Comparison of ENCODE assay signal across 27 cellular contexts in genomic region chr4:156456830-156457229, GRCh38.
"Had no signal": no experiment of that assay in that cellular context is flagged by ENCODE, and none has a peak within 500 bp of the region (broad histone marks: within the 10 kb centered on the region; RNA-seq: fewer than 3 reads in every experiment).

No MANE protein-coding gene starts in this region.

- ATAC-seq: stimulated activated effector memory CD8-positive, alpha-beta T cell treated with anti-CD3 and anti-CD28 coated beads, Interleukin-12 subunit alpha, Interleukin-12 subunit beta, amount 100 ng/mL, for 72 hours; stimulated activated memory B cell treated with anti-CD40 and anti-IgM and Interleukin-4, amounts not matched to agents 10 μg/mL and 1 μg/mL and 100 μg/mL, for 72 hours; stimulated activated naive B cell treated with anti-CD40 and anti-IgM and Interleukin-4, amounts not matched to agents 10 μg/mL and 1 μg/mL and 100 μg/mL, for 72 hours; stimulated activated naive CD8-positive, alpha-beta T cell treated with anti-CD3 and anti-CD28 coated beads, Interleukin-15, amount 100 ng/mL, for 72 hours; stimulated activated naive CD8-positive, alpha-beta T cell treated with anti-CD3 and anti-CD28 coated beads, Interleukin-15, Interleukin-2, amounts not matched to agents 100 U/mL and 50 U/mL, for 24 hours; upper lobe of right lung had no signal

- H3K4me1 ChIP-seq: stomach, suprapubic skin, testis, thyroid gland, tibial artery, tibial nerve, transverse colon, upper lobe of left lung, upper lobe of right lung, uterus, vagina had no signal

- FAIRE-seq: urothelium cell line had no signal

- H3K27ac ChIP-seq: stomach, suprapubic skin, testis, thoracic aorta, thyroid gland, tibial artery, tibial nerve, transverse colon, upper lobe of left lung, upper lobe of right lung, uterus, vagina had no signal

- H3K4me3 ChIP-seq: stomach, suprapubic skin, testis, thoracic aorta, thyroid gland, tibial artery, tibial nerve, transverse colon, upper lobe of left lung, upper lobe of right lung, uterus, vagina had no signal

- H3K9me3 ChIP-seq: stomach, suprapubic skin, testis, thoracic aorta, thyroid gland, tibial artery, tibial nerve, transverse colon, upper lobe of left lung, upper lobe of right lung, uterus, vagina had no signal

- H3K27me3 ChIP-seq: stomach, suprapubic skin, testis, thyroid gland, tibial artery, tibial nerve, transverse colon, upper lobe of left lung, upper lobe of right lung, uterus, vagina had no signal

- H3K36me3 ChIP-seq: stomach, suprapubic skin, thoracic aorta, thyroid gland, tibial artery, tibial nerve, transverse colon, upper lobe of left lung, upper lobe of right lung, uterus, vagina had no signal

- DNase-seq: stimulated activated CD4-positive, alpha-beta T cell treated with anti-CD3 and anti-CD28 coated beads, Interleukin-2, amount 100 ng/mL, for 48 hours; stimulated activated CD4-positive, alpha-beta T cell treated with anti-CD3 and anti-CD28 coated beads, Interleukin-4, amount 100 ng/mL, for 1 hour; stimulated activated CD4-positive, alpha-beta T cell treated with anti-CD3 and anti-CD28 coated beads, Interleukin-4, amount 100 ng/mL, for 24 hours; stimulated activated CD4-positive, alpha-beta T cell treated with anti-CD3 and anti-CD28 coated beads, Interleukin-4, amount 100 ng/mL, for 4 hours; stimulated activated CD8-positive, alpha-beta memory T cell treated with anti-CD3 and anti-CD28 coated beads, Interleukin-4, amount 100 ng/mL, for 48 hours; stimulated activated naive B cell treated with anti-CD40 and anti-IgM and Interleukin-4, amounts not matched to agents 10 μg/mL and 1 μg/mL and 100 μg/mL, for 72 hours; stimulated activated naive CD4-positive, alpha-beta T cell; stimulated activated naive CD4-positive, alpha-beta T cell treated with Interleukin-2 at 50 U/mL for 16 hours; stimulated activated naive CD8-positive, alpha-beta T cell treated with anti-CD3 and anti-CD28 coated beads, Interleukin-15, amount 100 ng/mL, for 72 hours; stimulated activated naive CD8-positive, alpha-beta T cell treated with anti-CD3 and anti-CD28 coated beads, Interleukin-15, Interleukin-2, amounts not matched to agents 100 U/mL and 50 U/mL, for 24 hours; stomach; substantia nigra; testis; thyroid gland; tibial artery; transverse colon; trophoblast cell; upper lobe of left lung; upper lobe of right lung; uterus had no signal
